15 cellular contexts compared by ENCODE assay signal in the genomic region with DNA sequence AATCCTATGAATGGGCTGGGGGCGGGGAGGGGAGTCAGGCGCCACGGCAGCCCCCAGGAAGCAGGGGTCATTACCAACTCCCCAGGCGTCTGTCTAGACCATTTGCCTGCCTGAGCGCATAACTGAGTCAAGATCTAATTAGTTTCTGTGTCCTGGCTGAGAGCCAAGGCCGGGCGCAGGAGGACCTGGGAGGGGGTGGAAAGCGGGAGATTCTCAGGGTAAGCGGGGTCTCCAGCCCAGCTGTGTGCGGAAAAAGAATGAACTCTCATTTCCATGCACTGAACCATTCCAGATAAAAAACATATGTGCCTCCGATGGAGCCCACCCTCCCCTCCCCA.
DNase-seq lines count a peak whose midpoint lies in the region; ATAC-seq and TF ChIP-seq lines count a peak whose summit lies in the region.
"Had no signal": no experiment of that assay in that cellular context is flagged by ENCODE, and none has a peak within 500 bp of the region (broad histone marks: within the 10 kb centered on the region; RNA-seq: fewer than 3 reads in every experiment).

No MANE protein-coding gene starts in this region.

- intact Hi-C loops in gastrocnemius medialis (cut with DNase I; ENCODE audit: low total_unique reads) = no loop called here

- H3K27me3 Mint-ChIP-seq in brain = peaks cover 8% of the 10 kb centered on the region

- ATAC-seq in gastrocnemius medialis = no peak
- ATAC-seq: activated T-cell treated with anti-CD3 and anti-CD28 coated beads, Interleukin-2, amount 50 U/mL, for 4 hours had no signal

- peaks cover 93% of the 10 kb centered on the region for H3K4me1 Mint-ChIP-seq in brain

- TF ChIP-seq CTCF in BE2C (IDR thresholded peaks at IDR 0.05; ENCODE audit: low read depth, low read length) (no peak), brain (conservative IDR thresholded peaks at IDR 0.05) (no peak), gastrocnemius medialis (IDR thresholded peaks at IDR 0.05 in 4 of 5, conservative IDR thresholded peaks at IDR 0.05 in 1 of 5) (no peak)

- peaks cover 7% of the 10 kb centered on the region for H3K36me3 Mint-ChIP-seq in brain

- peaks cover 0 to 4% (median 0%) of the 10 kb centered on the region in 5 experiments for H3K9me3 Mint-ChIP-seq in brain
- H3K9me3 Mint-ChIP-seq: activated T-cell treated with anti-CD3 and anti-CD28 coated beads, Interleukin-2, amount 50 U/mL, for 4 hours had no signal

- peak overlapping the region in 2 of 5 experiments; percentile 54 to 70 for H3K4me3 Mint-ChIP-seq in brain
- H3K4me3 Mint-ChIP-seq: activated T-cell treated with anti-CD3 and anti-CD28 coated beads, Interleukin-2, amount 50 U/mL, for 4 hours had no signal

- CTCF ChIA-PET in HEK293T (lab: Yijun Ruan, JAX) = no interaction called here

- no peak overlapping the region for H3K27ac ChIP-seq in gastrocnemius medialis
- H3K27ac ChIP-seq: GM23248, uterus had no signal

- in situ Hi-C loops in gastrocnemius medialis (cut with MboI; ENCODE audit: low sequenced_read_pairs in 4 of 4) = loop anchor here in 1 of 4 donors (10.0 kb wide), 1 partner anchor 62 kb away; no protein-coding TSS in a partner anchor

- TF ChIP-seq POLR2A in gastrocnemius medialis (IDR thresholded peaks at IDR 0.05) = no peak

- POLR2A ChIA-PET in HEK293T (lab: Yijun Ruan, JAX) = no interaction called here

- H3K4me1 ChIP-seq in BE2C (peaks cover 34% of the 10 kb centered on the region), gastrocnemius medialis (no peaks in the 10 kb centered on the region)
- H3K4me1 ChIP-seq: uterus had no signal

- H3K27me3 ChIP-seq in BE2C = no peaks in the 10 kb centered on the region
- H3K27me3 ChIP-seq in gastrocnemius medialis = no peaks in the 10 kb centered on the region
- H3K27me3 ChIP-seq: uterus had no signal

- DNase-seq in BE2C (peak; percentile 89), NCI-H1048 (lab: John Stamatoyannopoulos, UW) (peak; percentile 72), NCI-H345 treated with DMSO at 0.1 percent for 48 hours (lab: John Stamatoyannopoulos, UW; ENCODE audit: unreplicated experiment) (peak; percentile 71), gastrocnemius medialis (no peak), NAMALWA (ENCODE audit: low spot score) (no peak), HEK293T (ENCODE audit: extremely low spot score) (no peak), H4 (ENCODE audit: low spot score) (no peak)
- DNase-seq: activated T-cell treated with anti-CD3 and anti-CD28 coated beads, Interleukin-2, amount 50 U/mL, for 4 hours; cerebellar nuclear complex; GM23248; Kasumi-1; stimulated activated naive CD4-positive, alpha-beta T cell treated with Interleukin-2 at 50 U/mL for 16 hours; T1000; uterus had no signal

- peak overlapping the region; percentile 11 to 94 (median 85) for H3K27ac Mint-ChIP-seq in brain

- H3K9me3 ChIP-seq in BE2C (no peaks in the 10 kb centered on the region), gastrocnemius medialis (no peaks in the 10 kb centered on the region)
- H3K9me3 ChIP-seq: uterus had no signal

- H3K36me3 ChIP-seq in BE2C (no peaks in the 10 kb centered on the region), gastrocnemius medialis (no peaks in the 10 kb centered on the region)
- H3K36me3 ChIP-seq: uterus had no signal

- H3K4me3 ChIP-seq in BE2C (ENCODE audit: low read depth, low read length) = peak overlapping the region; percentile 39
- H3K4me3 ChIP-seq in gastrocnemius medialis = no peak overlapping the region
- H3K4me3 ChIP-seq: GM23248, uterus had no signal

TF ChIP-seq in HEK293T, 16 proteins besides CTCF, POLR2A, EP300 and RAD21:
- TF ChIP-seq CTBP1 (IDR thresholded peaks at IDR 0.05; ENCODE audit: borderline replicate concordance) (no peak), L3MBTL2 (conservative IDR thresholded peaks at IDR 0.05) (no peak), FOXK2 (IDR thresholded peaks at IDR 0.05) (no peak), ZNF384 (IDR thresholded peaks at IDR 0.05) (no peak), BHLHE40 (IDR thresholded peaks at IDR 0.05; ENCODE audit: borderline replicate concordance) (no peak)

Comparison
In these comparisons a context has a peak if more than half of its experiments do, and no peak if none do; other contexts are left out.
1. DNase-seq: peak in BE2C (single experiment), NCI-H1048 (single experiment) and NCI-H345 treated with DMSO at 0.1 percent for 48 hours (single experiment); none in gastrocnemius medialis (0 of 2), NAMALWA (single experiment), HEK293T (single experiment) and H4 (single experiment).